In genomic region chr18:35478520-35479435, GRCh38 we compare ENCODE assay signal across 8 cellular contexts. TPM values are rescaled to one million over a fixed set of nuclear protein-coding genes. Genes with fewer than 3 reads are reported as not detected.
A peak's percentile ranks its signal among the peaks of the same experiment; 100 is the strongest.
DNase-seq lines count a peak whose midpoint lies in the region; ATAC-seq and TF ChIP-seq lines count a peak whose summit lies in the region.

No MANE protein-coding gene starts in this region.

- H3K9me2 ChIP-seq in MM.1S (replicated peaks; ENCODE audit: insufficient read depth, low read length), result no peaks in the 10 kb centered on the region

- no peak overlapping the region for H3K9ac ChIP-seq in MM.1S (ENCODE audit: low read length)

- no peaks in the 10 kb centered on the region for H3K27me3 Mint-ChIP-seq in activated T-helper 1 cell treated with anti-CD3 and anti-CD28 coated beads, Interleukin-12 subunit alpha, Interleukin-12 subunit beta, Interleukin-2, Interleukin-4 antibody, amounts not matched to agents 30 ng/mL and 10 ng/mL and 1 ng/mL, durations not matched to agents 14 hours and 24 hours and 36 hours (ENCODE audit: insufficient read depth)

- TF ChIP-seq CTCF in MM.1S (IDR thresholded peaks at IDR 0.05; ENCODE audit: low read length), result no peak

- no peaks in the 10 kb centered on the region for H3K36me3 ChIP-seq in MM.1S (replicated peaks; ENCODE audit: insufficient read depth, low read length)

- no peaks in the 10 kb centered on the region for H3K9me3 ChIP-seq in MM.1S (replicated peaks; ENCODE audit: insufficient read depth, low read length)

- no peaks in the 10 kb centered on the region for H3F3A ChIP-seq in MM.1S (ENCODE audit: insufficient read depth, low read length)

- DNase-seq in CD1c-positive myeloid dendritic cell (ENCODE audit: extremely low spot score) (peak; percentile 93), iris pigment epithelial cell (ENCODE audit: low read depth) (peak; percentile 93), T-helper 9 cell (no peak), DMS153 (lab: John Stamatoyannopoulos, UW) (no peak), MM.1S (no peak)
- DNase-seq in activated T-helper 1 cell treated with anti-CD3 and anti-CD28 coated beads, Interleukin-12 subunit alpha, Interleukin-12 subunit beta, Interleukin-2, Interleukin-4 antibody, amounts not matched to agents 30 ng/mL and 10 ng/mL and 1 ng/mL, durations not matched to agents 14 hours and 24 hours and 36 hours (ENCODE audit: low spot score), result no peak
- DNase-seq in stimulated activated CD4-positive, alpha-beta T cell treated with anti-CD3 and anti-CD28 coated beads, TNF-alpha, amount 100 ng/mL, for 24 hours (ENCODE audit: low read depth in 3 of 3), result peak; percentile 15 to 24 (median 18)

- no peaks in the 10 kb centered on the region for H3K4me1 ChIP-seq in MM.1S (ENCODE audit: low read length)

- H3K79me2 ChIP-seq in MM.1S (ENCODE audit: low read length), result no peaks in the 10 kb centered on the region

- intact Hi-C loops in activated T-helper 1 cell treated with anti-CD3 and anti-CD28 coated beads, Interleukin-12 subunit alpha, Interleukin-12 subunit beta, Interleukin-2, Interleukin-4 antibody, amounts not matched to agents 30 ng/mL and 10 ng/mL and 1 ng/mL, durations not matched to agents 14 hours and 24 hours and 36 hours (cut with micrococcal nuclease), result loop anchor here (1.0 to 5.0 kb wide), 3 partner anchors 19 to 589 kb away; partner anchors contain the start of genes INO80C and RPRD1A

- no peak overlapping the region for H2AFZ ChIP-seq in MM.1S (ENCODE audit: low read length)

- H4K20me1 ChIP-seq in MM.1S (ENCODE audit: insufficient read depth, low read length), result no peaks in the 10 kb centered on the region

- H3K27ac Mint-ChIP-seq in activated T-helper 1 cell treated with anti-CD3 and anti-CD28 coated beads, Interleukin-12 subunit alpha, Interleukin-12 subunit beta, Interleukin-2, Interleukin-4 antibody, amounts not matched to agents 30 ng/mL and 10 ng/mL and 1 ng/mL, durations not matched to agents 14 hours and 24 hours and 36 hours, result peak overlapping the region; percentile 82

- no peak overlapping the region for H3K4me3 ChIP-seq in MM.1S (ENCODE audit: low read length)

- no peak overlapping the region for H3K4me2 ChIP-seq in MM.1S (ENCODE audit: low read depth, low read length)

- peaks cover 10% of the 10 kb centered on the region for H3K36me3 Mint-ChIP-seq in activated T-helper 1 cell treated with anti-CD3 and anti-CD28 coated beads, Interleukin-12 subunit alpha, Interleukin-12 subunit beta, Interleukin-2, Interleukin-4 antibody, amounts not matched to agents 30 ng/mL and 10 ng/mL and 1 ng/mL, durations not matched to agents 14 hours and 24 hours and 36 hours (ENCODE audit: low read depth)

- no peaks in the 10 kb centered on the region for H3K9me3 Mint-ChIP-seq in activated T-helper 1 cell treated with anti-CD3 and anti-CD28 coated beads, Interleukin-12 subunit alpha, Interleukin-12 subunit beta, Interleukin-2, Interleukin-4 antibody, amounts not matched to agents 30 ng/mL and 10 ng/mL and 1 ng/mL, durations not matched to agents 14 hours and 24 hours and 36 hours

- H3K27me3 ChIP-seq in MM.1S (replicated peaks; ENCODE audit: insufficient read depth, low read length), result no peaks in the 10 kb centered on the region

- no peak overlapping the region for H3K27ac ChIP-seq in MM.1S (ENCODE audit: low read length)

- ATAC-seq in HG02610 (IDR thresholded peaks at IDR 0.05; ENCODE audit: unreplicated experiment), result peak; percentile 76

- H3K4me3 Mint-ChIP-seq in activated T-helper 1 cell treated with anti-CD3 and anti-CD28 coated beads, Interleukin-12 subunit alpha, Interleukin-12 subunit beta, Interleukin-2, Interleukin-4 antibody, amounts not matched to agents 30 ng/mL and 10 ng/mL and 1 ng/mL, durations not matched to agents 14 hours and 24 hours and 36 hours, result no peak overlapping the region

- peaks cover 11% of the 10 kb centered on the region for H3K4me1 Mint-ChIP-seq in activated T-helper 1 cell treated with anti-CD3 and anti-CD28 coated beads, Interleukin-12 subunit alpha, Interleukin-12 subunit beta, Interleukin-2, Interleukin-4 antibody, amounts not matched to agents 30 ng/mL and 10 ng/mL and 1 ng/mL, durations not matched to agents 14 hours and 24 hours and 36 hours (ENCODE audit: low read depth)

RNA-seq across cellular contexts. Expression of gene INO80C, which starts 19.0 kb away (rescaled TPM):
- 35.2 and 43.7 TPM in 2 replicates for total RNA-seq in activated T-helper 1 cell treated with anti-CD3 and anti-CD28 coated beads, Interleukin-12 subunit alpha, Interleukin-12 subunit beta, Interleukin-2, Interleukin-4 antibody, amounts not matched to agents 30 ng/mL and 10 ng/mL and 1 ng/mL, durations not matched to agents 14 hours and 24 hours and 36 hours

Comparison
In these comparisons a context has a peak if more than half of its experiments do, and no peak if none do; other contexts are left out.
1. DNase-seq: peak in CD1c-positive myeloid dendritic cell (single experiment), iris pigment epithelial cell (single experiment) and stimulated activated CD4-positive, alpha-beta T cell treated with anti-CD3 and anti-CD28 coated beads, TNF-alpha, amount 100 ng/mL, for 24 hours (3 of 3); none in activated T-helper 1 cell treated with anti-CD3 and anti-CD28 coated beads, Interleukin-12 subunit alpha, Interleukin-12 subunit beta, Interleukin-2, Interleukin-4 antibody, amounts not matched to agents 30 ng/mL and 10 ng/mL and 1 ng/mL, durations not matched to agents 14 hours and 24 hours and 36 hours (single experiment), T-helper 9 cell (single experiment), DMS153 (single experiment) and MM.1S (single experiment).